ENCODE assay signal across 1 cellular context in the genomic region with DNA sequence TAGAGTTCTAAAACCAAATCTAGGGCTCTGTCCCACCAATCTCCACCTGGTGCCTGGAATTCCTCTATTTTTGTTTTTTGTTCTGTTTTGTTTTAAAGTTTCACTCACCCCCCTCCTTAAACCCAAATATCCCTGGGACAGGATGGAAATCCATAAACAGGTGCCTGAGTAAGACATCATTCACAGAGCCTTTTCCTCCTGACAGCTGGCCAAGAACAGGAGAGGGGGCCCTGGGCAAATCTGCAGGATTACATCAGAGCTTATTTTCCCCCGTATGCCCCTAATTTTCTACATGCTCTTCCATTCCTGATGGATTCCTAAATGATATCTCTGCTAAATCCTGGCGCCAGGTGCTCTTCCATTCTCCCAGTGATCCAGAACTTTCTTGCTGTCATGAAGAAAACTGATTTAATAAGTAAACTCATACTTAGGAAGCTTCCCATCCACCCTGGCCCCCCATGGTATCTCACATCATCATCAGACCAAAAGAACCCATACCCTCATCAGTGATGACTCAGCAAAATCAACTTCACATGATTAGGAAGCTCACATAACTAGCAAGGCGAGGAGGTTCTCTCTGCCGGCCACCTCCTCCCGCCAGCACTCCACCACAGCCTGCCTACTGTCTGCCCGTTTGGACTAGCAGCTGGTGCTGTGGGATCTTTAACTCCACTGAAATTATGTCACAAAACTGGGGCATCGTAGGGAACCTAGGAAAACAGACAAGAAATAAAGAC.
TF ChIP-seq lines count a peak whose summit lies in the region.

No MANE protein-coding gene starts in this region.

TF ChIP-seq in K562, 482 proteins besides CTCF, POLR2A, EP300 and RAD21 (continued from another document and continues in another):
- TF ChIP-seq, protein P1, sequence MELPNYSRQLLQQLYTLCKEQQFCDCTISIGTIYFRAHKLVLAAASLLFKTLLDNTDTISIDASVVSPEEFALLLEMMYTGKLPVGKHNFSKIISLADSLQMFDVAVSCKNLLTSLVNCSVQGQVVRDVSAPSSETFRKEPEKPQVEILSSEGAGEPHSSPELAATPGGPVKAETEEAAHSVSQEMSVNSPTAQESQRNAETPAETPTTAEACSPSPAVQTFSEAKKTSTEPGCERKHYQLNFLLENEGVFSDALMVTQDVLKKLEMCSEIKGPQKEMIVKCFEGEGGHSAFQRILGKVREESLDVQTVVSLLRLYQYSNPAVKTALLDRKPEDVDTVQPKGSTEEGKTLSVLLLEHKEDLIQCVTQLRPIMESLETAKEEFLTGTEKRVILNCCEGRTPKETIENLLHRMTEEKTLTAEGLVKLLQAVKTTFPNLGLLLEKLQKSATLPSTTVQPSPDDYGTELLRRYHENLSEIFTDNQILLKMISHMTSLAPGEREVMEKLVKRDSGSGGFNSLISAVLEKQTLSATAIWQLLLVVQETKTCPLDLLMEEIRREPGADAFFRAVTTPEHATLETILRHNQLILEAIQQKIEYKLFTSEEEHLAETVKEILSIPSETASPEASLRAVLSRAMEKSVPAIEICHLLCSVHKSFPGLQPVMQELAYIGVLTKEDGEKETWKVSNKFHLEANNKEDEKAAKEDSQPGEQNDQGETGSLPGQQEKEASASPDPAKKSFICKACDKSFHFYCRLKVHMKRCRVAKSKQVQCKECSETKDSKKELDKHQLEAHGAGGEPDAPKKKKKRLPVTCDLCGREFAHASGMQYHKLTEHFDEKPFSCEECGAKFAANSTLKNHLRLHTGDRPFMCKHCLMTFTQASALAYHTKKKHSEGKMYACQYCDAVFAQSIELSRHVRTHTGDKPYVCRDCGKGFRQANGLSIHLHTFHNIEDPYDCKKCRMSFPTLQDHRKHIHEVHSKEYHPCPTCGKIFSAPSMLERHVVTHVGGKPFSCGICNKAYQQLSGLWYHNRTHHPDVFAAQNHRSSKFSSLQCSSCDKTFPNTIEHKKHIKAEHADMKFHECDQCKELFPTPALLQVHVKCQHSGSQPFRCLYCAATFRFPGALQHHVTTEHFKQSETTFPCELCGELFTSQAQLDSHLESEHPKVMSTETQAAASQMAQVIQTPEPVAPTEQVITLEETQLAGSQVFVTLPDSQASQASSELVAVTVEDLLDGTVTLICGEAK (IDR thresholded peaks at IDR 0.05) = 0 out of 2 replicates have a peak, but pooled peaks have one; percentile 29
- TF ChIP-seq, protein P1 (CRISPR knock-in tag; IDR thresholded peaks at IDR 0.05) = no peak
- peak; percentile 100 for TF ChIP-seq MAFK (IDR thresholded peaks at IDR 0.05; ENCODE audit: low read length)
- no peak for TF ChIP-seq RFX1 (IDR thresholded peaks at IDR 0.05)
- no peak for TF ChIP-seq NFXL1 (CRISPR knock-in tag; IDR thresholded peaks at IDR 0.05)
- TF ChIP-seq CBFA2T3 (IDR thresholded peaks at IDR 0.05) = peak; percentile 24; the same call in 1 of the 2 replicates
- peak in 1 of 2 experiments; percentile 80; a peak in 1 of 4 replicates for TF ChIP-seq RCOR1 (IDR thresholded peaks at IDR 0.05; ENCODE audit: borderline replicate concordance in 1 of 2, low read depth in 2 of 2, low read length in 2 of 2)
- TF ChIP-seq, protein P2, sequence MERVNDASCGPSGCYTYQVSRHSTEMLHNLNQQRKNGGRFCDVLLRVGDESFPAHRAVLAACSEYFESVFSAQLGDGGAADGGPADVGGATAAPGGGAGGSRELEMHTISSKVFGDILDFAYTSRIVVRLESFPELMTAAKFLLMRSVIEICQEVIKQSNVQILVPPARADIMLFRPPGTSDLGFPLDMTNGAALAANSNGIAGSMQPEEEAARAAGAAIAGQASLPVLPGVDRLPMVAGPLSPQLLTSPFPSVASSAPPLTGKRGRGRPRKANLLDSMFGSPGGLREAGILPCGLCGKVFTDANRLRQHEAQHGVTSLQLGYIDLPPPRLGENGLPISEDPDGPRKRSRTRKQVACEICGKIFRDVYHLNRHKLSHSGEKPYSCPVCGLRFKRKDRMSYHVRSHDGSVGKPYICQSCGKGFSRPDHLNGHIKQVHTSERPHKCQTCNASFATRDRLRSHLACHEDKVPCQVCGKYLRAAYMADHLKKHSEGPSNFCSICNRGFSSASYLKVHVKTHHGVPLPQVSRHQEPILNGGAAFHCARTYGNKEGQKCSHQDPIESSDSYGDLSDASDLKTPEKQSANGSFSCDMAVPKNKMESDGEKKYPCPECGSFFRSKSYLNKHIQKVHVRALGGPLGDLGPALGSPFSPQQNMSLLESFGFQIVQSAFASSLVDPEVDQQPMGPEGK (CRISPR knock-in tag; IDR thresholded peaks at IDR 0.05; ENCODE audit: borderline replicate concordance) = no peak
- no peak for TF ChIP-seq SIN3B (IDR thresholded peaks at IDR 0.05; ENCODE audit: low read depth)
- no peak for TF ChIP-seq STAG1 (CRISPR knock-in tag; IDR thresholded peaks at IDR 0.05; ENCODE audit: borderline replicate concordance)
- peak; percentile 21; the same call in 1 of the 2 replicates for TF ChIP-seq MTA1 (IDR thresholded peaks at IDR 0.05; ENCODE audit: borderline replicate concordance)
- peak; percentile 55; the same call in 1 of the 2 replicates for TF ChIP-seq CTBP1 (IDR thresholded peaks at IDR 0.05; ENCODE audit: borderline replicate concordance)
- TF ChIP-seq CREM (IDR thresholded peaks at IDR 0.05; ENCODE audit: low read depth) = no peak
- TF ChIP-seq RB1 (IDR thresholded peaks at IDR 0.05; ENCODE audit: low read depth) = no peak
- peak; percentile 99 for TF ChIP-seq C11orf30 (IDR thresholded peaks at IDR 0.05; ENCODE audit: low read depth)
- TF ChIP-seq, protein P3, sequence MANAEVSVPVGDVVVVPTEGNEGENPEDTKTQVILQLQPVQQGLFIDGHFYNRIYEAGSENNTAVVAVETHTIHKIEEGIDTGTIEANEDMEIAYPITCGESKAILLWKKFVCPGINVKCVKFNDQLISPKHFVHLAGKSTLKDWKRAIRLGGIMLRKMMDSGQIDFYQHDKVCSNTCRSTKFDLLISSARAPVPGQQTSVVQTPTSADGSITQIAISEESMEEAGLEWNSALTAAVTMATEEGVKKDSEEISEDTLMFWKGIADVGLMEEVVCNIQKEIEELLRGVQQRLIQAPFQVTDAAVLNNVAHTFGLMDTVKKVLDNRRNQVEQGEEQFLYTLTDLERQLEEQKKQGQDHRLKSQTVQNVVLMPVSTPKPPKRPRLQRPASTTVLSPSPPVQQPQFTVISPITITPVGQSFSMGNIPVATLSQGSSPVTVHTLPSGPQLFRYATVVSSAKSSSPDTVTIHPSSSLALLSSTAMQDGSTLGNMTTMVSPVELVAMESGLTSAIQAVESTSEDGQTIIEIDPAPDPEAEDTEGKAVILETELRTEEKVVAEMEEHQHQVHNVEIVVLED (CRISPR knock-in tag; IDR thresholded peaks at IDR 0.05) = no peak
- TF ChIP-seq, protein P4, sequence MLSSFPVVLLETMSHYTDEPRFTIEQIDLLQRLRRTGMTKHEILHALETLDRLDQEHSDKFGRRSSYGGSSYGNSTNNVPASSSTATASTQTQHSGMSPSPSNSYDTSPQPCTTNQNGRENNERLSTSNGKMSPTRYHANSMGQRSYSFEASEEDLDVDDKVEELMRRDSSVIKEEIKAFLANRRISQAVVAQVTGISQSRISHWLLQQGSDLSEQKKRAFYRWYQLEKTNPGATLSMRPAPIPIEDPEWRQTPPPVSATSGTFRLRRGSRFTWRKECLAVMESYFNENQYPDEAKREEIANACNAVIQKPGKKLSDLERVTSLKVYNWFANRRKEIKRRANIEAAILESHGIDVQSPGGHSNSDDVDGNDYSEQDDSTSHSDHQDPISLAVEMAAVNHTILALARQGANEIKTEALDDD (IDR thresholded peaks at IDR 0.05) = peak; percentile 86
- no peak for TF ChIP-seq ZNF224 (CRISPR knock-in tag; IDR thresholded peaks at IDR 0.05)
- TF ChIP-seq MAFF (IDR thresholded peaks at IDR 0.05; ENCODE audit: low read length) = peak; percentile 100
- no peak for TF ChIP-seq DNMT1 (IDR thresholded peaks at IDR 0.05)
- no peak for TF ChIP-seq FOS (IDR thresholded peaks at IDR 0.05; ENCODE audit: extremely low read depth, insufficient read length)
- TF ChIP-seq ELF4 (CRISPR knock-in tag; IDR thresholded peaks at IDR 0.05) = no peak
- peak; percentile 94 for TF ChIP-seq NFE2L1 (tag; IDR thresholded peaks at IDR 0.05; ENCODE audit: borderline replicate concordance, low read depth)
- TF ChIP-seq, protein P5, sequence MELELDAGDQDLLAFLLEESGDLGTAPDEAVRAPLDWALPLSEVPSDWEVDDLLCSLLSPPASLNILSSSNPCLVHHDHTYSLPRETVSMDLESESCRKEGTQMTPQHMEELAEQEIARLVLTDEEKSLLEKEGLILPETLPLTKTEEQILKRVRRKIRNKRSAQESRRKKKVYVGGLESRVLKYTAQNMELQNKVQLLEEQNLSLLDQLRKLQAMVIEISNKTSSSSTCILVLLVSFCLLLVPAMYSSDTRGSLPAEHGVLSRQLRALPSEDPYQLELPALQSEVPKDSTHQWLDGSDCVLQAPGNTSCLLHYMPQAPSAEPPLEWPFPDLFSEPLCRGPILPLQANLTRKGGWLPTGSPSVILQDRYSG (tag; conservative IDR thresholded peaks at IDR 0.05; ENCODE audit: low read depth) = no peak
- TF ChIP-seq ZNF76 (CRISPR knock-in tag; IDR thresholded peaks at IDR 0.05; ENCODE audit: borderline replicate concordance) = no peak
- TF ChIP-seq ZNF316 (IDR thresholded peaks at IDR 0.05) = peak; percentile 100
- 0 out of 2 replicates have a peak, but pooled peaks have one; percentile 20 for TF ChIP-seq EP400 (IDR thresholded peaks at IDR 0.05)
- TF ChIP-seq ATF7 (IDR thresholded peaks at IDR 0.05) = 0 out of 2 replicates have a peak, but pooled peaks have one; percentile 53
- TF ChIP-seq, protein P6, sequence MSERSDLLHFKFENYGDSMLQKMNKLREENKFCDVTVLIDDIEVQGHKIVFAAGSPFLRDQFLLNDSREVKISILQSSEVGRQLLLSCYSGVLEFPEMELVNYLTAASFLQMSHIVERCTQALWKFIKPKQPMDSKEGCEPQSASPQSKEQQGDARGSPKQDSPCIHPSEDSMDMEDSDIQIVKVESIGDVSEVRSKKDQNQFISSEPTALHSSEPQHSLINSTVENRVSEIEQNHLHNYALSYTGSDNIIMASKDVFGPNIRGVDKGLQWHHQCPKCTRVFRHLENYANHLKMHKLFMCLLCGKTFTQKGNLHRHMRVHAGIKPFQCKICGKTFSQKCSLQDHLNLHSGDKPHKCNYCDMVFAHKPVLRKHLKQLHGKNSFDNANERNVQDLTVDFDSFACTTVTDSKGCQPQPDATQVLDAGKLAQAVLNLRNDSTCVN (CRISPR knock-in tag; IDR thresholded peaks at IDR 0.05) = no peak
- TF ChIP-seq FOXJ2 (tag; IDR thresholded peaks at IDR 0.05) = no peak
- TF ChIP-seq MAFG (tag; conservative IDR thresholded peaks at IDR 0.05) = peak; percentile 100
- TF ChIP-seq ZNF644 (tag; IDR thresholded peaks at IDR 0.05; ENCODE audit: low read depth) = no peak
- TF ChIP-seq, protein P7, sequence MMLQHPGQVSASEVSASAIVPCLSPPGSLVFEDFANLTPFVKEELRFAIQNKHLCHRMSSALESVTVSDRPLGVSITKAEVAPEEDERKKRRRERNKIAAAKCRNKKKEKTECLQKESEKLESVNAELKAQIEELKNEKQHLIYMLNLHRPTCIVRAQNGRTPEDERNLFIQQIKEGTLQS (IDR thresholded peaks at IDR 0.05) = peak; percentile 66; the same call in 1 of the 2 replicates
- TF ChIP-seq, protein P7 (CRISPR knock-in tag; conservative IDR thresholded peaks at IDR 0.05) = no peak
- TF ChIP-seq FUS (optimal IDR thresholded peaks at IDR 0.05; ENCODE audit: low read depth, low read length) = no peak
- TF ChIP-seq MAZ (CRISPR knock-in tag; conservative IDR thresholded peaks at IDR 0.05 in 1 of 2, IDR thresholded peaks at IDR 0.05 in 1 of 2) = peak in 1 of 2 experiments; percentile 33; a peak in 1 of 4 replicates
- peak; percentile 98 for TF ChIP-seq NFE2 (IDR thresholded peaks at IDR 0.05; ENCODE audit: low read depth)
- TF ChIP-seq ZEB2 (IDR thresholded peaks at IDR 0.05) = no peak
- no peak for TF ChIP-seq STAT5B (CRISPR knock-in tag; IDR thresholded peaks at IDR 0.05)
